14 cellular contexts compared by ENCODE assay signal in the genomic region with DNA sequence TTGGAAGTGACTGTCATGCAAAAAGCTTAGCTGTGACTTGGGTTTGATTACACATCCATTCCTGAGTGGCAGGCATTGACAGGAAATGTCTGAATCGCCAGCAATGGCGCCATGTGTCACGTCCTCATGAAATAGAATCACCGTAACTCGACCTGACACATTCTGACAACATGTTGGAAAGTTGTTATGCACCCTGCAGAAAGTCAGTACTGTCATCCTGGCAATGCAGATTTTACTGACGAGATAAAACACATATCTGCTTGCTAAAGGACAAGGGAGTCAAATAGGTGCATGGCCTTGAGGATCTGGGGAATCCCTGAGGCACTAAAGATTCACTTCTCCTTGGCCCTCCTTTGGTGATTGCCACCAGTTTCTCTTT.
A peak's percentile ranks its signal among the peaks of the same experiment; 100 is the strongest.
DNase-seq lines count a peak whose midpoint lies in the region; TF ChIP-seq lines count a peak whose summit lies in the region.
"Had no signal": no experiment of that assay in that cellular context is flagged by ENCODE, and none has a peak within 500 bp of the region (broad histone marks: within the 10 kb centered on the region; RNA-seq: fewer than 3 reads in every experiment).

No MANE protein-coding gene starts in this region.

- peaks cover 5% of the 10 kb centered on the region; the same call in 1 of the 2 replicates for H3K9me3 ChIP-seq in PC-9 (ENCODE audit: insufficient read depth, low read depth)
- no peaks in the 10 kb centered on the region for H3K9me3 ChIP-seq in skeletal muscle satellite cell (replicated peaks; ENCODE audit: low read length)
- H3K9me3 ChIP-seq: thoracic aorta had no signal

- no peak overlapping the region for H2AFZ ChIP-seq in PC-9

- H3K27me3 ChIP-seq in PC-9 (ENCODE audit: insufficient read depth, low read depth) (no peaks in the 10 kb centered on the region), skeletal muscle satellite cell (ENCODE audit: control insufficient read depth, insufficient read depth, low read length) (no peaks in the 10 kb centered on the region)
- H3K27me3 ChIP-seq: heart right ventricle had no signal

- no peaks in the 10 kb centered on the region for H4K20me1 ChIP-seq in PC-9 (ENCODE audit: insufficient read depth)

- peak; percentile 63 for DNase-seq in DMS53 (lab: John Stamatoyannopoulos, UW)
- no peak for DNase-seq in DMS53 treated with DMSO at 0.1 percent for 48 hours (lab: John Stamatoyannopoulos, UW; ENCODE audit: unreplicated experiment)
- no peak for DNase-seq in PC-9
- no peak for DNase-seq in glutamatergic neuron
- DNase-seq in activated CD4-positive, CD25-positive, alpha-beta regulatory T cell (lab: John Stamatoyannopoulos, UW), result no peak
- no peak for DNase-seq in NCI-H1092 (lab: John Stamatoyannopoulos, UW)
- DNase-seq in NCI-H146 treated with DMSO at 0.1 percent for 48 hours (lab: John Stamatoyannopoulos, UW; ENCODE audit: unreplicated experiment), result no peak
- DNase-seq: activated CD4-positive, alpha-beta T cell treated with anti-CD3 and anti-CD28 coated beads, Interleukin-2, amount 50 U/mL, for 48 hours; activated effector memory CD4-positive, alpha-beta T cell treated with Interleukin-2 at 50 U/mL for 16 hours; endodermal cell; heart right ventricle; T-helper 17 cell had no signal

- POLR2A ChIA-PET in PC-9 (lab: Charles Lee; ENCODE audit: unreplicated experiment), result interaction anchor here (0.6 kb wide), 1 partner anchor 630 kb away, joined by 14 read pairs; no protein-coding TSS in a partner anchor

- peaks cover 20% of the 10 kb centered on the region for H3K4me1 ChIP-seq in PC-9 (replicated peaks; ENCODE audit: insufficient read depth)
- H3K4me1 ChIP-seq in skeletal muscle satellite cell (ENCODE audit: control insufficient read depth, insufficient read depth, low read length), result peaks cover 34% of the 10 kb centered on the region

- peak overlapping the region; percentile 14 for H3K27ac Mint-ChIP-seq in glutamatergic neuron (ENCODE audit: unreplicated experiment)
- H3K27ac Mint-ChIP-seq: endodermal cell, T-helper 17 cell had no signal

- no peaks in the 10 kb centered on the region; the same call in 1 of the 2 replicates for H3K9me2 ChIP-seq in PC-9 (ENCODE audit: insufficient read depth)

- H3K27me3 Mint-ChIP-seq in glutamatergic neuron (ENCODE audit: unreplicated experiment), result peaks cover 2% of the 10 kb centered on the region
- H3K27me3 Mint-ChIP-seq: T-helper 17 cell had no signal

- CTCF ChIA-PET in PC-9 (lab: Charles Lee), result no interaction called here

- no peak for TF ChIP-seq CTCF in PC-9 (conservative IDR thresholded peaks at IDR 0.05)
- no peak for TF ChIP-seq CTCF in glutamatergic neuron (IDR thresholded peaks at IDR 0.05; ENCODE audit: partially characterized antibody, unreplicated experiment)

- no peak overlapping the region for H3K4me3 Mint-ChIP-seq in glutamatergic neuron (ENCODE audit: unreplicated experiment)
- H3K4me3 Mint-ChIP-seq: endodermal cell, T-helper 17 cell had no signal

- H3K4me2 ChIP-seq in PC-9 (peak overlapping the region; percentile 55), skeletal muscle satellite cell (ENCODE audit: low read length) (peak overlapping the region; percentile 40)

- intact Hi-C loops in PC-9 (cut with micrococcal nuclease; ENCODE audit: unreplicated experiment), result loop anchor here (10.0 kb wide), 1 partner anchor 648 kb away; the partner anchor contains the start of gene TLE1

- H3K27ac ChIP-seq in PC-9, result peak overlapping the region; percentile 40
- H3K27ac ChIP-seq: heart right ventricle, thoracic aorta had no signal

- H3K4me3 ChIP-seq in PC-9 (peak overlapping the region; percentile 4; the same call in 1 of the 2 replicates), skeletal muscle satellite cell (ENCODE audit: low read length) (no peak overlapping the region)
- H3K4me3 ChIP-seq: heart right ventricle, thoracic aorta had no signal

- no peak overlapping the region for H3K9ac ChIP-seq in skeletal muscle satellite cell (ENCODE audit: low read depth, low read length)

- H3K79me2 ChIP-seq in PC-9 (ENCODE audit: low read depth), result no peaks in the 10 kb centered on the region

- H3F3A ChIP-seq in PC-9 (ENCODE audit: insufficient read depth, low read depth), result peaks cover 11% of the 10 kb centered on the region

- no peaks in the 10 kb centered on the region for H3K36me3 ChIP-seq in PC-9 (ENCODE audit: low read depth)
- H3K36me3 ChIP-seq in skeletal muscle satellite cell (ENCODE audit: insufficient read depth, low read length), result no peaks in the 10 kb centered on the region
- H3K36me3 ChIP-seq: heart right ventricle, thoracic aorta had no signal

- no TSS peak for BruUV-seq in PC-9 (replicated peaks; lab: Mats Ljungman, UMichigan)

- no peaks in the 10 kb centered on the region for H3K36me3 Mint-ChIP-seq in glutamatergic neuron (ENCODE audit: unreplicated experiment)

- H3K9me3 Mint-ChIP-seq in glutamatergic neuron (ENCODE audit: unreplicated experiment), result no peaks in the 10 kb centered on the region
- H3K9me3 Mint-ChIP-seq: endodermal cell had no signal

- H3K4me1 Mint-ChIP-seq in glutamatergic neuron (ENCODE audit: low read depth, unreplicated experiment), result peaks cover 10% of the 10 kb centered on the region
- H3K4me1 Mint-ChIP-seq: T-helper 17 cell had no signal
